Comparison of ENCODE assay signal across 8 cellular contexts in the genomic region with DNA sequence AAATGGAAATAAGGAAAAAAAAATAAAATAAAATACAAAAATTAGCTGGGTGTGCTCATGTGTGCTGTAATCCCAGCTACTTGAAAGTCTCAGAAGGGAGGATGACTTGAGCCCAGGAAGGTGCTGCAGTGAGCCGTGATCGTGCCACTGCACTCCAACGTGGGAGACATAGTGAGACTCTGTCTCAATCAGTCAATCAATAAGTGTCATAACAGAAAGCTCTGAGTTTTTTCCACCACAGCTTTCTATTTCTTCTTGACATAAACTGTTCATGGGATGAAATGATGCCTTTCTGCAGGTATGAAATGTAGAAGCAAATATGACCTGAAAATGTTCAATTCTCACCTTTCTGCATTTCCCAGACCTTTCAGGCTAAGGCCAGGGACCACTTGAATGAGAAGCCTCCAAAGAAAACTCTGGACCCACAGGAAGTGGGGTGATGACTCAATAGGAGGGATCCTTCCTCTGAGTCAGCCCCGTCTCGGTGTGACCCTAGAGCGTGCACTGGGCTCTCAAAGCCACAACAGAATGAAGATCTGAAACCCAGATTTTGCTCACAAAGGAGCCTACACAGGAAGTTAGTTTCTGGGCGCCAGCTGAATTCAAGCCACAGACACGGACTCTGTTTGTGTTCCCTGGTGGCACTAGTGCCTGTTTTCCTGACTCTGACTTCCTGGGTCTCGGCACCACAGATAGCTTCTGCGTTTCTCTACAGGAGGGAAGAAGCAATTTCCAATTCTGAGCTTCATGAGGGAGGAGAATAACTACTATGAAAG.
DNase-seq lines count a peak whose midpoint lies in the region; ATAC-seq and TF ChIP-seq lines count a peak whose summit lies in the region.

No MANE protein-coding gene starts in this region.

- no peak for TF ChIP-seq EP300 in transverse colon (IDR thresholded peaks at IDR 0.05; ENCODE audit: low read depth)

- no peaks in the 10 kb centered on the region for H3K79me1 ChIP-seq in trophoblast cell (ENCODE audit: low read length)

- H2AFZ ChIP-seq in fibroblast of lung (ENCODE audit: low read length) = peak overlapping the region; percentile 81
- peak overlapping the region; percentile 39 for H2AFZ ChIP-seq in trophoblast cell (ENCODE audit: insufficient read depth, low read length, poor library complexity)

- H3K27ac ChIP-seq in fibroblast of lung (ENCODE audit: insufficient read depth, low read length) = peak overlapping the region; percentile 78
- H3K27ac ChIP-seq in trophoblast cell (ENCODE audit: low read depth, low read length) = no peak overlapping the region
- H3K27ac ChIP-seq in transverse colon = peak overlapping the region; percentile 23 to 64 (median 42)

- H3K23ac ChIP-seq in trophoblast cell (ENCODE audit: low read length) = no peak overlapping the region

- H4K91ac ChIP-seq in trophoblast cell (ENCODE audit: low read depth, low read length) = no peak overlapping the region

- H4K12ac ChIP-seq in trophoblast cell (ENCODE audit: low read depth, low read length) = no peak overlapping the region

- no peak overlapping the region for H3K18ac ChIP-seq in trophoblast cell (ENCODE audit: low read length)

- no peak overlapping the region for H3K14ac ChIP-seq in trophoblast cell (ENCODE audit: low read length)

- in situ Hi-C loops in transverse colon (cut with MboI; ENCODE audit: low pct_ligation_motif_present in 1 of 4, low pct_unique_long_range_greater_than_20kb in 1 of 4, low sequenced_read_pairs in 3 of 4) = no loop called here

- no peak overlapping the region for H2BK120ac ChIP-seq in trophoblast cell (ENCODE audit: insufficient read depth, low read length, poor library complexity)

- no peaks in the 10 kb centered on the region for H3K79me2 ChIP-seq in fibroblast of lung (ENCODE audit: control insufficient read depth, insufficient read depth, low read length)
- H3K79me2 ChIP-seq in trophoblast cell (ENCODE audit: control insufficient read depth, insufficient read depth, low read length, poor library complexity) = no peaks in the 10 kb centered on the region

- H4K8ac ChIP-seq in trophoblast cell (ENCODE audit: low read depth, low read length) = no peak overlapping the region

- TF ChIP-seq CTCF in GM06990 (IDR thresholded peaks at IDR 0.05; ENCODE audit: insufficient read depth, low read length, poor library complexity, severe bottlenecking) = no peak
- no peak for TF ChIP-seq CTCF in fibroblast of lung (conservative IDR thresholded peaks at IDR 0.05 in 1 of 2, IDR thresholded peaks at IDR 0.05 in 1 of 2; ENCODE audit: low read depth in 1 of 2, low read length in 2 of 2)
- TF ChIP-seq CTCF in transverse colon (IDR thresholded peaks at IDR 0.05) = no peak

- no CpG with 5 or more reads among the region's 10 CpGs for WGBS in trophoblast cell (ENCODE audit: extremely low coverage, insufficient coverage, insufficient read length)
- 15 to 57% methylated on average over 3 to 10 of the region's 10 CpGs for WGBS in transverse colon (ENCODE audit: low coverage in 1 of 2), 2 donors

- intact Hi-C loops in transverse colon (cut with DNase I; ENCODE audit: low total_unique reads) = no loop called here

- H3K4me2 ChIP-seq in fibroblast of lung (ENCODE audit: extremely low read depth, insufficient read depth, low read length) (peak overlapping the region; percentile 73), trophoblast cell (ENCODE audit: low read length) (no peak overlapping the region)

- peak; percentile 98 for ATAC-seq in HG02623 (IDR thresholded peaks at IDR 0.05; ENCODE audit: unreplicated experiment)

- peak overlapping the region; percentile 22; the same call in 1 of the 2 replicates for H3K4me3 ChIP-seq in GM06990 (replicated peaks; ENCODE audit: low read depth, low read length)
- peak overlapping the region in 1 of 4 experiments; percentile 1 for H3K4me3 ChIP-seq in fibroblast of lung (replicated peaks in 1 of 4; ENCODE audit: control extremely low read depth in 1 of 4, insufficient read depth in 1 of 4, low read depth in 3 of 4, low read length in 4 of 4)
- no peak overlapping the region for H3K4me3 ChIP-seq in trophoblast cell (ENCODE audit: low read depth, low read length)
- no peak overlapping the region for H3K4me3 ChIP-seq in transverse colon

- H3K36me3 ChIP-seq in GM06990 (ENCODE audit: control insufficient read depth, insufficient read depth, low read length) = no peaks in the 10 kb centered on the region
- no peaks in the 10 kb centered on the region for H3K36me3 ChIP-seq in fibroblast of lung (ENCODE audit: control insufficient read depth, insufficient read depth, low read length)
- no peaks in the 10 kb centered on the region for H3K36me3 ChIP-seq in trophoblast cell (ENCODE audit: control insufficient read depth in 1 of 2, insufficient read depth in 2 of 2, low read length in 2 of 2)
- H3K36me3 ChIP-seq in transverse colon = no peaks in the 10 kb centered on the region

- H3K9me3 ChIP-seq in fibroblast of lung (ENCODE audit: control insufficient read depth, insufficient read depth, low read depth, low read length) (no peaks in the 10 kb centered on the region), trophoblast cell (ENCODE audit: insufficient read depth, low read depth, low read length) (no peaks in the 10 kb centered on the region), transverse colon (no peaks in the 10 kb centered on the region)

- no peak for TF ChIP-seq POLR2A in transverse colon (IDR thresholded peaks at IDR 0.05)

- H3K27me3 ChIP-seq in GM06990 (replicated peaks; ENCODE audit: control insufficient read depth, insufficient read depth, low read length) (no peaks in the 10 kb centered on the region), fibroblast of lung (ENCODE audit: control insufficient read depth, insufficient read depth, low read length) (no peaks in the 10 kb centered on the region), trophoblast cell (ENCODE audit: insufficient read depth, low read length) (no peaks in the 10 kb centered on the region), transverse colon (no peaks in the 10 kb centered on the region)

- H2BK5ac ChIP-seq in trophoblast cell (ENCODE audit: low read depth, low read length, poor library complexity) = no peak overlapping the region

- H3K9ac ChIP-seq in fibroblast of lung (ENCODE audit: insufficient read depth, low read length) (no peak overlapping the region), trophoblast cell (ENCODE audit: low read length) (no peak overlapping the region)

- H4K20me1 ChIP-seq in fibroblast of lung (ENCODE audit: control insufficient read depth, extremely low read depth, insufficient read depth, low read length) = no peaks in the 10 kb centered on the region

- DNase-seq in GM06990 (ENCODE audit: extremely low read depth, insufficient read length) (peak; percentile 70), NOMO-1 treated with DMSO at 0.1 percent for 48 hours (lab: John Stamatoyannopoulos, UW; ENCODE audit: unreplicated experiment) (peak; percentile 99), fibroblast of lung (ENCODE audit: low read depth in 2 of 2) (peak; percentile 85 to 94), trophoblast cell (peak; percentile 31 to 38), transverse colon (peak; percentile 54), NCI-H1092 (lab: John Stamatoyannopoulos, UW) (no peak)
- DNase-seq in activated CD8-positive, alpha-beta memory T cell treated with anti-CD3 and anti-CD28 coated beads, Interleukin-2, amount 50 U/mL, for 4 hours = peak; percentile 65

- peaks cover 11% of the 10 kb centered on the region for H3K4me1 ChIP-seq in fibroblast of lung (ENCODE audit: control insufficient read depth, extremely low read depth, insufficient read depth, low read length)
- H3K4me1 ChIP-seq in trophoblast cell (ENCODE audit: control insufficient read depth in 1 of 2, insufficient read depth in 2 of 2, low read length in 2 of 2) = peaks cover 0 to 3% of the 10 kb centered on the region in 2 experiments
- peaks cover 0 to 9% (median 0%) of the 10 kb centered on the region in 4 donors for H3K4me1 ChIP-seq in transverse colon

- H2BK12ac ChIP-seq in trophoblast cell (ENCODE audit: low read length) = no peak overlapping the region

- no peak overlapping the region for H3K4ac ChIP-seq in trophoblast cell (ENCODE audit: low read depth, low read length)

- no peak overlapping the region for H2AK5ac ChIP-seq in trophoblast cell (ENCODE audit: low read length)
